Comparison of ENCODE assay signal across 8 cellular contexts in genomic region chr17:44502598-44503079, GRCh38. TPM values are rescaled to one million over a fixed set of nuclear protein-coding genes. Genes with fewer than 3 reads are reported as not detected.
DNase-seq lines count a peak whose midpoint lies in the region; ATAC-seq and TF ChIP-seq lines count a peak whose summit lies in the region.

No MANE protein-coding gene starts in this region.

- peak overlapping the region; percentile 94 for H3K9ac ChIP-seq in MM.1S (ENCODE audit: low read length)

- H3K4me3 ChIP-seq in MM.1S (ENCODE audit: low read length), result peak overlapping the region; percentile 94

- H3K4me1 Mint-ChIP-seq in brain, result peaks cover 44% of the 10 kb centered on the region
- peaks cover 47% of the 10 kb centered on the region for H3K4me1 Mint-ChIP-seq in stimulated activated naive CD8-positive, alpha-beta T cell treated with anti-CD3 and anti-CD28 coated beads, Interleukin-15, Interleukin-2, amounts not matched to agents 100 ng/mL and 50 ng/mL, for 24 hours (ENCODE audit: low read depth)

- peaks cover 7% of the 10 kb centered on the region; the same call in 1 of the 2 replicates for H3F3A ChIP-seq in MM.1S (ENCODE audit: insufficient read depth, low read length)

- H3K4me2 ChIP-seq in MM.1S (ENCODE audit: low read depth, low read length), result peak overlapping the region; percentile 89

- H3K27me3 Mint-ChIP-seq in brain, result peaks cover 12% of the 10 kb centered on the region
- no peaks in the 10 kb centered on the region for H3K27me3 Mint-ChIP-seq in stimulated activated naive CD8-positive, alpha-beta T cell treated with anti-CD3 and anti-CD28 coated beads, Interleukin-15, Interleukin-2, amounts not matched to agents 100 ng/mL and 50 ng/mL, for 24 hours

- peak overlapping the region; percentile 96 to 99 (median 97) for H3K27ac Mint-ChIP-seq in brain
- H3K27ac Mint-ChIP-seq in stimulated activated naive CD8-positive, alpha-beta T cell treated with anti-CD3 and anti-CD28 coated beads, Interleukin-15, Interleukin-2, amounts not matched to agents 100 ng/mL and 50 ng/mL, for 24 hours, result peak overlapping the region; percentile 96

- TF ChIP-seq CTCF in MM.1S (IDR thresholded peaks at IDR 0.05; ENCODE audit: low read length) (no peak), brain (conservative IDR thresholded peaks at IDR 0.05) (no peak)

- H3K9me3 ChIP-seq in MM.1S (replicated peaks; ENCODE audit: insufficient read depth, low read length), result no peaks in the 10 kb centered on the region

- peaks cover 55% of the 10 kb centered on the region for H3K79me2 ChIP-seq in MM.1S (ENCODE audit: low read length)

- H3K9me3 Mint-ChIP-seq in brain, result peaks cover 0 to 12% (median 2%) of the 10 kb centered on the region in 5 experiments
- no peaks in the 10 kb centered on the region for H3K9me3 Mint-ChIP-seq in stimulated activated naive CD8-positive, alpha-beta T cell treated with anti-CD3 and anti-CD28 coated beads, Interleukin-15, Interleukin-2, amounts not matched to agents 100 ng/mL and 50 ng/mL, for 24 hours

- ATAC-seq in GM21528 (IDR thresholded peaks at IDR 0.05; ENCODE audit: low FRiP score, unreplicated experiment) (peak; percentile 41), HG03280 (IDR thresholded peaks at IDR 0.05; ENCODE audit: unreplicated experiment) (no peak)

- no peaks in the 10 kb centered on the region for H3K36me3 ChIP-seq in MM.1S (replicated peaks; ENCODE audit: insufficient read depth, low read length)

- peak overlapping the region; percentile 95 for H2AFZ ChIP-seq in MM.1S (ENCODE audit: low read length)

- peak overlapping the region; percentile 81 for H3K27ac ChIP-seq in MM.1S (ENCODE audit: low read length)

- H3K36me3 Mint-ChIP-seq in brain, result peaks cover 5% of the 10 kb centered on the region
- peaks cover 9% of the 10 kb centered on the region for H3K36me3 Mint-ChIP-seq in stimulated activated naive CD8-positive, alpha-beta T cell treated with anti-CD3 and anti-CD28 coated beads, Interleukin-15, Interleukin-2, amounts not matched to agents 100 ng/mL and 50 ng/mL, for 24 hours (ENCODE audit: low read depth)

- H3K4me1 ChIP-seq in MM.1S (ENCODE audit: low read length), result 0 out of 2 replicates have a peak, but pooled peaks cover 4% of the 10 kb centered on the region

- H4K20me1 ChIP-seq in MM.1S (ENCODE audit: insufficient read depth, low read length), result peaks cover 33% of the 10 kb centered on the region

- DNase-seq in DMS 273 (lab: John Stamatoyannopoulos, UW; ENCODE audit: unreplicated experiment) (peak; percentile 72), MM.1S (no peak), iris pigment epithelial cell (ENCODE audit: low read depth) (peak; percentile 26), DMS114 treated with DMSO at 0.1 percent for 48 hours (lab: John Stamatoyannopoulos, UW; ENCODE audit: unreplicated experiment) (no peak)

- peak overlapping the region; percentile 93 to 100 (median 97) for H3K4me3 Mint-ChIP-seq in brain
- peak overlapping the region; percentile 98 for H3K4me3 Mint-ChIP-seq in stimulated activated naive CD8-positive, alpha-beta T cell treated with anti-CD3 and anti-CD28 coated beads, Interleukin-15, Interleukin-2, amounts not matched to agents 100 ng/mL and 50 ng/mL, for 24 hours

- H3K9me2 ChIP-seq in MM.1S (replicated peaks; ENCODE audit: insufficient read depth, low read length), result no peaks in the 10 kb centered on the region

- H3K27me3 ChIP-seq in MM.1S (replicated peaks; ENCODE audit: insufficient read depth, low read length), result 0 out of 2 replicates have a peak, but pooled peaks cover 2% of the 10 kb centered on the region

RNA-seq across cellular contexts. Expression of gene GPATCH8, which starts 0.6 kb away (rescaled TPM):
- 21.4 TPM for polyA plus RNA-seq in brain (ENCODE audit: insufficient read depth, low read depth, low replicate concordance)

RNA-seq across cellular contexts. Expression of gene FZD2, which starts 54.6 kb away (rescaled TPM):
- 6.1 TPM for polyA plus RNA-seq in brain (ENCODE audit: insufficient read depth, low read depth, low replicate concordance)

Comparison
In these comparisons a context has a peak if more than half of its experiments do, and no peak if none do; other contexts are left out.
1. DNase-seq: peak in DMS 273 (single experiment) and iris pigment epithelial cell (single experiment); none in MM.1S (single experiment) and DMS114 treated with DMSO at 0.1 percent for 48 hours (single experiment).